ENCODE assay signal across 26 cellular contexts in the genomic region with DNA sequence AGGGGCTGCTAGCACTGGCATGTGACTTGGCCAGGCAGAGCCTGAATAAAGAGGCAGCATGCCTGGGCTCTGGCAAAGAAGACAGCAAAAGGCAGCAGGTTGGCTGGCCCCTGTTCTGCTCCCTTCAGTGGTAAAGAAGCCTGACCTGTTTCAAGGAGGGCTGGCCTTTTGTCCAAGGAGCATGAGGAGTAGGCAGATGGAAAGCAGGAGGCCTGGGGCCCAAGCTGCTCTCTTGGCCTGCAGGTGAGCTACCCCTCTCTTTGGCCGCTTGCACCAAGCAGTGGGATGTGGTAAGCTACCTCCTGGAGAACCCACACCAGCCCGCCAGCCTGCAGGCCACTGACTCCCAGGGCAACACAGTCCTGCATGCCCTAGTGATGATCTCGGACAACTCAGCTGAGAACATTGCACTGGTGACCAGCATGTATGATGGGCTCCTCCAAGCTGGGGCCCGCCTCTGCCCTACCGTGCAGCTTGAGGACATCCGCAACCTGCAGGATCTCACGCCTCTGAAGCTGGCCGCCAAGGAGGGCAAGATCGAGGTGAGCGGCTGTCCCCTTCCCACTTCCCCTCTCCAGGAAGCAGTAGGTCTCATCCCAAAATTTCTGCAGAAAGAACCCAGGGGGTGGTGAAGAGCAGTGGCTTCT.
"Had no signal": no experiment of that assay in that cellular context is flagged by ENCODE, and none has a peak within 500 bp of the region (broad histone marks: within the 10 kb centered on the region; RNA-seq: fewer than 3 reads in every experiment).

No MANE protein-coding gene starts in this region.

- ATAC-seq: activated CD8-positive, alpha-beta memory T cell treated with anti-CD3 and anti-CD28 coated beads, Interleukin-2, amount 10 ng/mL, durations not matched to agents 7 days and 5 days; T-helper 17 cell had no signal

- H3K36me3 ChIP-seq: breast epithelium had no signal

- H3K27ac ChIP-seq: adrenal gland, breast epithelium, Peyer's patch had no signal

- H3K27me3 ChIP-seq: adrenal gland, breast epithelium, Peyer's patch had no signal

- H3K27me3 Mint-ChIP-seq: activated B cell treated with CpG ODN at 0.5 μM for 24 hours; activated CD4-positive, alpha-beta T cell treated with anti-CD3 and anti-CD28 coated beads, Interleukin-2, amount 10 ng/mL, durations not matched to agents 24 days and 14 days; activated CD8-positive, alpha-beta memory T cell treated with anti-CD3 and anti-CD28 coated beads, Interleukin-2, amount 10 ng/mL, durations not matched to agents 7 days and 5 days; activated naive CD8-positive, alpha-beta T cell treated with anti-CD3 and anti-CD28 coated beads, Interleukin-2, amount 10 ng/mL, durations not matched to agents 7 days and 5 days; activated T-cell treated with anti-CD3 and anti-CD28 coated beads, Interleukin-2, amount 50 U/mL, for 24 hours; T-helper 17 cell had no signal

- H3K9me3 Mint-ChIP-seq: activated B cell treated with CpG ODN at 0.5 μM for 24 hours; activated CD4-positive, alpha-beta T cell treated with anti-CD3 and anti-CD28 coated beads, Interleukin-2, amount 10 ng/mL, durations not matched to agents 24 days and 14 days; activated naive CD8-positive, alpha-beta T cell treated with anti-CD3 and anti-CD28 coated beads, Interleukin-2, amount 10 ng/mL, durations not matched to agents 7 days and 5 days; activated T-cell treated with anti-CD3 and anti-CD28 coated beads, Interleukin-2, amount 50 U/mL, for 24 hours; activated T-helper 1 cell treated with anti-CD3 and anti-CD28 coated beads, Interleukin-12 subunit alpha, Interleukin-12 subunit beta, Interleukin-2, Interleukin-4 antibody, amounts not matched to agents 30 ng/mL and 10 ng/mL and 1 ng/mL, durations not matched to agents 14 hours and 24 hours and 36 hours had no signal

- H3K9me3 ChIP-seq: adrenal gland, breast epithelium, Peyer's patch had no signal

- H3K27ac Mint-ChIP-seq: activated B cell treated with CpG ODN at 0.5 μM for 24 hours; activated CD4-positive, alpha-beta T cell treated with anti-CD3 and anti-CD28 coated beads, Interleukin-2, amount 10 ng/mL, durations not matched to agents 24 days and 14 days; activated CD8-positive, alpha-beta memory T cell treated with anti-CD3 and anti-CD28 coated beads, Interleukin-2, amount 10 ng/mL, durations not matched to agents 7 days and 5 days; activated naive CD8-positive, alpha-beta T cell treated with anti-CD3 and anti-CD28 coated beads, Interleukin-2, amount 10 ng/mL, durations not matched to agents 7 days and 5 days; activated T-cell treated with anti-CD3 and anti-CD28 coated beads, Interleukin-2, amount 50 U/mL, for 24 hours; T-helper 17 cell had no signal

- H3K4me3 Mint-ChIP-seq: activated B cell treated with CpG ODN at 0.5 μM for 24 hours; activated CD4-positive, alpha-beta T cell treated with anti-CD3 and anti-CD28 coated beads, Interleukin-2, amount 10 ng/mL, durations not matched to agents 24 days and 14 days; activated CD8-positive, alpha-beta memory T cell treated with anti-CD3 and anti-CD28 coated beads, Interleukin-2, amount 10 ng/mL, durations not matched to agents 7 days and 5 days; activated naive CD8-positive, alpha-beta T cell treated with anti-CD3 and anti-CD28 coated beads, Interleukin-2, amount 10 ng/mL, durations not matched to agents 7 days and 5 days; activated T-cell treated with anti-CD3 and anti-CD28 coated beads, Interleukin-2, amount 50 U/mL, for 24 hours; activated T-helper 1 cell treated with anti-CD3 and anti-CD28 coated beads, Interleukin-12 subunit alpha, Interleukin-12 subunit beta, Interleukin-2, Interleukin-4 antibody, amounts not matched to agents 30 ng/mL and 10 ng/mL and 1 ng/mL, durations not matched to agents 14 hours and 24 hours and 36 hours; T-helper 17 cell had no signal

- H3K4me3 ChIP-seq: adrenal gland, breast epithelium, Peyer's patch had no signal

- H3K4me1 ChIP-seq: breast epithelium had no signal

- DNase-seq: activated B cell treated with CpG ODN at 0.5 μM for 24 hours; activated CD4-positive, alpha-beta T cell treated with anti-CD3 and anti-CD28 coated beads for 1 hour; activated CD4-positive, alpha-beta T cell treated with anti-CD3 and anti-CD28 coated beads, Interleukin-2, amount 10 ng/mL, durations not matched to agents 24 days and 14 days; activated CD4-positive, alpha-beta T cell treated with anti-CD3 and anti-CD28 coated beads, Interleukin-2, amount 50 U/mL, for 48 hours; activated CD8-positive, alpha-beta memory T cell treated with anti-CD3 and anti-CD28 coated beads, Interleukin-2, amount 10 ng/mL, durations not matched to agents 7 days and 5 days; activated effector memory CD4-positive, alpha-beta T cell treated with Interleukin-2 at 50 U/mL for 16 hours; activated naive CD4-positive, alpha-beta T cell; activated naive CD8-positive, alpha-beta T cell treated with anti-CD3 and anti-CD28 coated beads, Interleukin-2, amount 10 ng/mL, durations not matched to agents 7 days and 5 days; activated T-cell treated with anti-CD3 and anti-CD28 coated beads, Interleukin-2, amount 50 U/mL, for 24 hours; adrenal gland; anterior cingulate cortex; central memory CD4-positive, alpha-beta T cell; Karpas-422; MM.1S; NCI-H1105; NCI-H1436 treated with DMSO at 0.1 percent for 48 hours; NCI-H187; NCI-H2081; NCI-H446; NCI-H524; Peyer's patch; SHP77 treated with DMSO at 0.1 percent for 48 hours; T-helper 17 cell; T-helper 9 cell had no signal
